ENCODE assay signal across 17 cellular contexts in the genomic region with DNA sequence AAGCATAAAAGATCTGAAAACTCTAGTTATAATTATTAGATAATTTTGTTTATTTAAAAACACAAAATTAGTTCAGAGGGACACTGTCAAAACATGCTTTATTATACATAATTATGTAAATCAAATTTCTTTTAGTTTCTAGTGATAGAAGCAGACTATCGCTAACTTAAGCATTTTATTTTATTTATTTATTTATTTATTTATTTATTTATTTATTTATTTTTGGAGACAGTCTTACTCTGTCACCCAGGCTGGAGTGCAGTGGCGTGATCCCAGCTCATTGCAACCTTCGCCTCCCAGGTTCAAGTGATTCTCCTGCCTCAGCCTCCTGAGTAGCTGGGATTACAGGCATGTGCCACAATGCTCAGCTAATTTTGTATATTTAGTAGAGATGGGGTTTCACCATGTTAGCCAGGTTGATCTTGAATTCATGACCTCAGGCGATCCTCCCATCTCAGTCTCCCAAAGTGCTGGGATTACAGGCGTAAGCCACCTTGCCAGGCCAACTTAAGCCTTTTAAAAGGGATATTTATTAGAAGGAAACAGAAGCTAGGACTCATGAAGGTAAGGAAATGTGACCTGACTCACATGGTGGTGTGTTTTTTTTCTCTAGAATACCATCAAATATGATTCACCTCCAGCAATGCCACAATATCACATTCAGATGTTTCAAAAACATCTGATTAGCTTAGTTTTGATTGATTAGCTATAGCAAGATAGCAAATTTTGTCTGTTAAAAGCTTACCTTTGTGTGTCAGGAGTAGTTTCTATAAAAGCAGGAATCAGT.
"Had no signal": no experiment of that assay in that cellular context is flagged by ENCODE, and none has a peak within 500 bp of the region (broad histone marks: within the 10 kb centered on the region; RNA-seq: fewer than 3 reads in every experiment).

No MANE protein-coding gene starts in this region.

- H3K27me3 ChIP-seq: sigmoid colon, testis, upper lobe of right lung had no signal

- H3K36me3 Mint-ChIP-seq: activated CD8-positive, alpha-beta memory T cell treated with anti-CD3 and anti-CD28 coated beads, Interleukin-2, amount 10 ng/mL, durations not matched to agents 7 days and 5 days; activated naive CD8-positive, alpha-beta T cell; stimulated activated memory B cell treated with anti-CD40 and anti-IgM and Interleukin-4, amounts not matched to agents 10 μg/mL and 1 μg/mL and 100 μg/mL, for 72 hours; T-cell had no signal

- ATAC-seq: activated CD8-positive, alpha-beta memory T cell treated with anti-CD3 and anti-CD28 coated beads, Interleukin-2, amount 10 ng/mL, durations not matched to agents 7 days and 5 days; lower lobe of right lung; stimulated activated memory B cell treated with anti-CD40 and anti-IgM and Interleukin-4, amounts not matched to agents 10 μg/mL and 1 μg/mL and 100 μg/mL, for 72 hours; T-cell; upper lobe of right lung had no signal

- H3K9me3 Mint-ChIP-seq: endodermal cell; nephron progenitor cell; stimulated activated memory B cell treated with anti-CD40 and anti-IgM and Interleukin-4, amounts not matched to agents 10 μg/mL and 1 μg/mL and 100 μg/mL, for 72 hours had no signal

- H3K4me1 ChIP-seq: lower lobe of right lung, sigmoid colon, testis, upper lobe of right lung had no signal

- H3K4me1 Mint-ChIP-seq: activated CD4-positive, alpha-beta memory T cell treated with anti-CD3 and anti-CD28 coated beads, Interleukin-2, amount 10 ng/mL, durations not matched to agents 7 days and 5 days; activated CD8-positive, alpha-beta memory T cell treated with anti-CD3 and anti-CD28 coated beads, Interleukin-2, amount 10 ng/mL, durations not matched to agents 7 days and 5 days; endodermal cell; nephron progenitor cell; stimulated activated memory B cell treated with anti-CD40 and anti-IgM and Interleukin-4, amounts not matched to agents 10 μg/mL and 1 μg/mL and 100 μg/mL, for 72 hours; T-cell had no signal

- H3K4me3 Mint-ChIP-seq: activated CD4-positive, alpha-beta memory T cell treated with anti-CD3 and anti-CD28 coated beads, Interleukin-2, amount 10 ng/mL, durations not matched to agents 7 days and 5 days; activated CD8-positive, alpha-beta memory T cell treated with anti-CD3 and anti-CD28 coated beads, Interleukin-2, amount 10 ng/mL, durations not matched to agents 7 days and 5 days; activated naive CD8-positive, alpha-beta T cell; endodermal cell; nephron progenitor cell; stimulated activated memory B cell treated with anti-CD40 and anti-IgM and Interleukin-4, amounts not matched to agents 10 μg/mL and 1 μg/mL and 100 μg/mL, for 72 hours; T-cell had no signal

- H3K9me3 ChIP-seq: lower lobe of right lung, sigmoid colon, testis, upper lobe of right lung had no signal

- H3K4me3 ChIP-seq: lower lobe of right lung, sigmoid colon, testis, upper lobe of right lung had no signal

- H3K36me3 ChIP-seq: lower lobe of right lung, sigmoid colon, upper lobe of right lung had no signal

- H3K27ac Mint-ChIP-seq: activated CD4-positive, alpha-beta memory T cell treated with anti-CD3 and anti-CD28 coated beads, Interleukin-2, amount 10 ng/mL, durations not matched to agents 7 days and 5 days; activated CD8-positive, alpha-beta memory T cell treated with anti-CD3 and anti-CD28 coated beads, Interleukin-2, amount 10 ng/mL, durations not matched to agents 7 days and 5 days; activated naive CD8-positive, alpha-beta T cell; endodermal cell; nephron progenitor cell; stimulated activated memory B cell treated with anti-CD40 and anti-IgM and Interleukin-4, amounts not matched to agents 10 μg/mL and 1 μg/mL and 100 μg/mL, for 72 hours; T-cell had no signal

- DNase-seq: activated CD4-positive, alpha-beta memory T cell treated with anti-CD3 and anti-CD28 coated beads, Interleukin-2, amount 10 ng/mL, durations not matched to agents 7 days and 5 days; activated CD4-positive, alpha-beta T cell treated with anti-CD3 and anti-CD28 coated beads for 48 hours; activated CD4-positive, CD25-positive, alpha-beta regulatory T cell; activated CD8-positive, alpha-beta memory T cell treated with anti-CD3 and anti-CD28 coated beads, Interleukin-2, amount 10 ng/mL, durations not matched to agents 7 days and 5 days; amniotic stem cell; endodermal cell; lower lobe of right lung; midbrain; nephron progenitor cell; nucleus accumbens; sigmoid colon; stimulated activated CD4-positive, alpha-beta T cell treated with anti-CD3 and anti-CD28 coated beads, Interleukin-4, amount 100 ng/mL, for 24 hours; T-cell; testis; upper lobe of right lung had no signal

- H3K27me3 Mint-ChIP-seq: activated CD4-positive, alpha-beta memory T cell treated with anti-CD3 and anti-CD28 coated beads, Interleukin-2, amount 10 ng/mL, durations not matched to agents 7 days and 5 days; activated CD8-positive, alpha-beta memory T cell treated with anti-CD3 and anti-CD28 coated beads, Interleukin-2, amount 10 ng/mL, durations not matched to agents 7 days and 5 days; activated naive CD8-positive, alpha-beta T cell; stimulated activated memory B cell treated with anti-CD40 and anti-IgM and Interleukin-4, amounts not matched to agents 10 μg/mL and 1 μg/mL and 100 μg/mL, for 72 hours; T-cell had no signal

- H3K27ac ChIP-seq: lower lobe of right lung, sigmoid colon, testis, upper lobe of right lung had no signal
